Comparison of ENCODE assay signal across 9 cellular contexts in the genomic region with DNA sequence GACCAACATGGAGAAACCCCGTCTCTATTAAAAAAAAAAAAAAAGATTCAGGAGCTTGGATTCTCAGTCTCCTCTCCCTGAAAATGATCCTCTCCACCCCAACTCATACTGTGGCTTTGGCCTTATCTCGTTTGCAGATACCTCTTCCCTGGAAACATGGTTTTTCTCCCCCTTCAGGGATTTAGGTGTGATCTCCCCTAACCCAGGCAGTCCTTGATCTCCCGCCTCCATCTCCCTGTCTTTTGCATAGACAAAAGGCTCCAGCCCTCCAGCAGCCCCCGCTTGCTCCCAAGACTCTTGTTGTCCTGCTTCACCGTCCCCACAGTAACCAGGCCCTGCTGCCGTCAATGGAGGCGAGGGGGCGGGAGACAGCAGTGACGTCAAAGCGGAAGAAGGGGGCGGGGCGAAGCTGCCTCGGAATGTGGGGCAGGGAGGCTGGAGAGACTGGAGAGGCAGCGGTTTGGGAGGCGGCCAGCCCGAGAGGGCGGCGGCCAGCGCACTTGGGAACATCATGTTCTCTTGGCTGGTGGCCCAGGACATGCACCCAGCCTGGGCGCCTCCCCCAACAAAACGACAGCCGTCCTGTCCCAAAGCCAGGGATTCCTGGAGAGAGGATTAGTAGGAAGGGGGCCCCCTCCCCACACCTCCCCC. TPM values are rescaled to one million over a fixed set of nuclear protein-coding genes. Genes with fewer than 3 reads are reported as not detected.
A peak's percentile ranks its signal among the peaks of the same experiment; 100 is the strongest.
DNase-seq lines count a peak whose midpoint lies in the region; ATAC-seq and TF ChIP-seq lines count a peak whose summit lies in the region.
"Had no signal": no experiment of that assay in that cellular context is flagged by ENCODE, and none has a peak within 500 bp of the region (broad histone marks: within the 10 kb centered on the region; RNA-seq: fewer than 3 reads in every experiment).

No MANE protein-coding gene starts in this region.

- H3K36me3 ChIP-seq in SJCRH30 = peaks cover 4% of the 10 kb centered on the region; the same call in 1 of the 2 replicates
- H3K36me3 ChIP-seq in neural cell (ENCODE audit: insufficient read depth, low read length) = no peaks in the 10 kb centered on the region

- peaks cover 24% of the 10 kb centered on the region for H3K4me1 ChIP-seq in SJCRH30

- H4K20me1 ChIP-seq in neural cell (ENCODE audit: insufficient read depth) = no peaks in the 10 kb centered on the region

- TF ChIP-seq CTCF in C4-2B (conservative IDR thresholded peaks at IDR 0.05) (no peak), foreskin fibroblast (IDR thresholded peaks at IDR 0.05; ENCODE audit: low read depth, low read length) (no peak), neural cell (IDR thresholded peaks at IDR 0.05; ENCODE audit: poor library complexity, severe bottlenecking) (no peak)

- H3K27me3 Mint-ChIP-seq in activated naive CD4-positive, alpha-beta T cell treated with anti-CD3 and anti-CD28 coated beads for 36 hours (ENCODE audit: low read depth) = no peaks in the 10 kb centered on the region

- H3K27me3 ChIP-seq in SJCRH30 (no peaks in the 10 kb centered on the region), neural cell (ENCODE audit: insufficient read depth, low read depth, low read length) (no peaks in the 10 kb centered on the region)

- no peaks in the 10 kb centered on the region for H3K9me3 ChIP-seq in SJCRH30 (replicated peaks)
- H3K9me3 ChIP-seq in neural cell (ENCODE audit: low read length) = no peaks in the 10 kb centered on the region

- intact Hi-C loops in activated naive CD4-positive, alpha-beta T cell treated with anti-CD3 and anti-CD28 coated beads for 36 hours (cut with micrococcal nuclease) = loop anchor here (2.0 to 10.0 kb wide), 3 partner anchors 311 to 669 kb away; a partner anchor contains a TSS

- H3K4me2 ChIP-seq in neural cell (ENCODE audit: low read length) = no peak overlapping the region
- H3K4me2 ChIP-seq: KMS-11 had no signal

- H3K79me2 ChIP-seq in neural cell (replicated peaks; ENCODE audit: insufficient read depth, low read length) = peaks cover 4% of the 10 kb centered on the region

- CTCF ChIA-PET in activated naive CD4-positive, alpha-beta T cell treated with anti-CD3 and anti-CD28 coated beads for 36 hours (lab: Charles Lee) = interaction anchor here (0.6 to 1.6 kb wide), 3 partner anchors 15 to 35 kb away, joined by 3 to 6 read pairs (median 4); no protein-coding TSS in a partner anchor

- H3K27ac Mint-ChIP-seq in activated naive CD4-positive, alpha-beta T cell treated with anti-CD3 and anti-CD28 coated beads for 36 hours = no peak overlapping the region

- H3K9me2 ChIP-seq in neural cell (ENCODE audit: insufficient read depth, low read length) = no peaks in the 10 kb centered on the region

- no peak for TF ChIP-seq RAD21 in neural cell (conservative IDR thresholded peaks at IDR 0.05)

- peaks cover 49% of the 10 kb centered on the region for H3K4me1 Mint-ChIP-seq in activated naive CD4-positive, alpha-beta T cell treated with anti-CD3 and anti-CD28 coated beads for 36 hours (ENCODE audit: low read depth)

- H3K9me3 Mint-ChIP-seq in activated naive CD4-positive, alpha-beta T cell treated with anti-CD3 and anti-CD28 coated beads for 36 hours = no peaks in the 10 kb centered on the region

- H3K27ac ChIP-seq in C4-2B = peak overlapping the region; percentile 76
- H3K27ac ChIP-seq in SJCRH30 = peak overlapping the region; percentile 61
- peak overlapping the region; percentile 95 for H3K27ac ChIP-seq in neural cell (ENCODE audit: low read length)
- H3K27ac ChIP-seq: KMS-11 had no signal

- H3K9ac ChIP-seq in neural cell (ENCODE audit: low read length) = peak overlapping the region; percentile 95
- H3K9ac ChIP-seq: KMS-11 had no signal

- no peak overlapping the region for H2AFZ ChIP-seq in neural cell (ENCODE audit: low read depth, low read length)

- TF ChIP-seq EP300 in neural cell (conservative IDR thresholded peaks at IDR 0.05; ENCODE audit: poor library complexity, severe bottlenecking) = peak; percentile 44

- no peak overlapping the region for H3K4me3 Mint-ChIP-seq in activated naive CD4-positive, alpha-beta T cell treated with anti-CD3 and anti-CD28 coated beads for 36 hours

- peaks cover 6% of the 10 kb centered on the region for H3F3A ChIP-seq in neural cell (ENCODE audit: insufficient read depth, low read length, poor library complexity, severe bottlenecking)

- H3K36me3 Mint-ChIP-seq in activated naive CD4-positive, alpha-beta T cell treated with anti-CD3 and anti-CD28 coated beads for 36 hours (ENCODE audit: low read depth) = peaks cover 3% of the 10 kb centered on the region

- ATAC-seq in HG03442 (IDR thresholded peaks at IDR 0.05; ENCODE audit: unreplicated experiment) = no peak

- H3K4me3 ChIP-seq in SJCRH30 = peak overlapping the region; percentile 30
- peak overlapping the region; percentile 8 to 81 for H3K4me3 ChIP-seq in foreskin fibroblast (ENCODE audit: low read depth in 1 of 2, low read length in 2 of 2)
- H3K4me3 ChIP-seq in neural cell (ENCODE audit: low read length) = peak overlapping the region; percentile 55

- DNase-seq in HT1080 (ENCODE audit: low read depth) (peak; percentile 96), SJCRH30 (peak; percentile 96), foreskin fibroblast (peak; percentile 99 to 100)
- DNase-seq in activated naive CD4-positive, alpha-beta T cell treated with anti-CD3 and anti-CD28 coated beads for 36 hours = peak; percentile 97
- peak; percentile 81 for DNase-seq in stimulated activated naive CD4-positive, alpha-beta T cell treated with Interleukin-2 at 50 U/mL for 16 hours (lab: John Stamatoyannopoulos, UW)

TF ChIP-seq in neural cell, 6 proteins besides CTCF, POLR2A, EP300 and RAD21:
- no peak for TF ChIP-seq SMC3 (conservative IDR thresholded peaks at IDR 0.05; ENCODE audit: poor library complexity)
- peak; percentile 31 for TF ChIP-seq TAF1 (IDR thresholded peaks at IDR 0.05; ENCODE audit: low read depth)
- peak; percentile 68 for TF ChIP-seq POLR2AphosphoS5 (IDR thresholded peaks at IDR 0.05)

RNA-seq across cellular contexts. Expression of a gene that starts 1.9 kb away (rescaled TPM):
- total RNA-seq in HT1080 (2014; rRNA removed; shearing (Covaris generic)) = 3.2 and 5.2 TPM in 2 replicates
- 3.2 and 4.2 TPM in 2 replicates for polyA plus RNA-seq in HT1080 (2015; cell fraction: cytosol; rRNA removed)
- polyA plus RNA-seq in HT1080 (2015; cell fraction: nucleus; rRNA removed) = 11.2 and 19.3 TPM in 2 replicates
- total RNA-seq in SJCRH30 (2014; rRNA removed; shearing (Covaris generic)) = 9.3 and 13.5 TPM in 2 replicates
- 10 to 100 TPM; 62.2 to 73.3 TPM for total RNA-seq in activated naive CD4-positive, alpha-beta T cell treated with anti-CD3 and anti-CD28 coated beads for 36 hours
- polyA plus RNA-seq in neural cell = 1.9 and 2.0 TPM in 2 replicates
- 16.8 and 20.2 TPM in 2 replicates for polyA minus RNA-seq in neural cell

RNA-seq across cellular contexts. Expression of a gene that starts 8.7 kb away (rescaled TPM):
- total RNA-seq in HT1080 (2014; rRNA removed; shearing (Covaris generic)) = 2.7 and 4.6 TPM in 2 replicates
- polyA plus RNA-seq in HT1080 (2015; cell fraction: cytosol; rRNA removed) = 28.6 and 32.3 TPM in 2 replicates
- 42.1 and 43.6 TPM in 2 replicates for polyA plus RNA-seq in HT1080 (2015; cell fraction: nucleus; rRNA removed)
- 6.1 and 7.9 TPM in 2 replicates for total RNA-seq in SJCRH30 (2014; rRNA removed; shearing (Covaris generic))
- total RNA-seq in activated naive CD4-positive, alpha-beta T cell treated with anti-CD3 and anti-CD28 coated beads for 36 hours = 10 to 100 TPM; 33.3 to 35.8 TPM
- 91.6 and 98.3 TPM in 2 replicates for polyA plus RNA-seq in neural cell
- polyA minus RNA-seq in neural cell = 80.3 and 88.3 TPM in 2 replicates

RNA-seq across cellular contexts. Expression of a gene that starts 22.1 kb away (rescaled TPM):
- total RNA-seq in HT1080 (2014; rRNA removed; shearing (Covaris generic)) = 12.3 and 14.5 TPM in 2 replicates
- 16.3 and 18.6 TPM in 2 replicates for polyA plus RNA-seq in HT1080 (2015; cell fraction: cytosol; rRNA removed)
- polyA plus RNA-seq in HT1080 (2015; cell fraction: nucleus; rRNA removed) = 15.3 and 16.0 TPM in 2 replicates
- total RNA-seq in SJCRH30 (2014; rRNA removed; shearing (Covaris generic)) = 13.0 and 19.8 TPM in 2 replicates
- 10 to 100 TPM; 27.6 to 31.5 TPM for total RNA-seq in activated naive CD4-positive, alpha-beta T cell treated with anti-CD3 and anti-CD28 coated beads for 36 hours
- 23.3 and 31.7 TPM in 2 replicates for polyA plus RNA-seq in neural cell
- polyA minus RNA-seq in neural cell = 46.0 and 56.4 TPM in 2 replicates

RNA-seq across cellular contexts. Expression of a gene that starts 30.2 kb away (rescaled TPM):
- total RNA-seq in HT1080 (2014; rRNA removed; shearing (Covaris generic)) = 0.43 and 1.8 TPM in 2 replicates
- polyA plus RNA-seq in HT1080 (2015; cell fraction: cytosol; rRNA removed) = 0.37 and 0.79 TPM in 2 replicates
- 1.9 and 3.0 TPM in 2 replicates for polyA plus RNA-seq in HT1080 (2015; cell fraction: nucleus; rRNA removed)
- total RNA-seq in SJCRH30 (2014; rRNA removed; shearing (Covaris generic)) = 0.79 and 0.91 TPM in 2 replicates
- total RNA-seq in activated naive CD4-positive, alpha-beta T cell treated with anti-CD3 and anti-CD28 coated beads for 36 hours = 1 to 10 TPM; 2.4 to 2.9 TPM
- polyA plus RNA-seq in neural cell = 7.3 and 15.3 TPM in 2 replicates
- polyA minus RNA-seq in neural cell = 2.4 TPM in 1 of 2 replicates, not detected in the other

RNA-seq across cellular contexts. Expression of a gene that starts 35.8 kb away (rescaled TPM):
- total RNA-seq in HT1080 (2014; rRNA removed; shearing (Covaris generic)) = 0.60 and 1.0 TPM in 2 replicates
- 1.4 and 2.7 TPM in 2 replicates for polyA plus RNA-seq in HT1080 (2015; cell fraction: cytosol; rRNA removed)
- polyA plus RNA-seq in HT1080 (2015; cell fraction: nucleus; rRNA removed) = 1.9 and 2.1 TPM in 2 replicates
- total RNA-seq in SJCRH30 (2014; rRNA removed; shearing (Covaris generic)) = not detected in 2 replicates
- not detected for total RNA-seq in activated naive CD4-positive, alpha-beta T cell treated with anti-CD3 and anti-CD28 coated beads for 36 hours
- polyA plus RNA-seq in neural cell = 0.77 and 1.6 TPM in 2 replicates
- polyA minus RNA-seq in neural cell = 0.73 and 0.81 TPM in 2 replicates
